In genomic region chr16:71288570-71288889, GRCh38 we compare ENCODE assay signal across 8 cellular contexts. TPM values are rescaled to one million over a fixed set of nuclear protein-coding genes. Genes with fewer than 3 reads are reported as not detected.
DNase-seq lines count a peak whose midpoint lies in the region; ATAC-seq and TF ChIP-seq lines count a peak whose summit lies in the region.

No MANE protein-coding gene starts in this region.

- peaks cover 0 to 35% (median 6%) of the 10 kb centered on the region in 3 donors for H3K36me3 ChIP-seq in tibial nerve

- H3K27ac Mint-ChIP-seq in activated T-cell treated with anti-CD3 and anti-CD28 coated beads, Interleukin-2, amount 50 U/mL, for 24 hours: peak overlapping the region; percentile 92
- peak overlapping the region; percentile 90 for H3K27ac Mint-ChIP-seq in activated naive CD8-positive, alpha-beta T cell treated with anti-CD3 and anti-CD28 coated beads for 36 hours

- TF ChIP-seq CTCF in tibial nerve (IDR thresholded peaks at IDR 0.05) (no peak), GM10266 (IDR thresholded peaks at IDR 0.05; ENCODE audit: control insufficient read depth, insufficient read depth, low read depth, missing control alignments) (no peak)

- H3K4me1 Mint-ChIP-seq in activated T-cell treated with anti-CD3 and anti-CD28 coated beads, Interleukin-2, amount 50 U/mL, for 24 hours (ENCODE audit: low read depth): peaks cover 23% of the 10 kb centered on the region
- H3K4me1 Mint-ChIP-seq in activated naive CD8-positive, alpha-beta T cell treated with anti-CD3 and anti-CD28 coated beads for 36 hours: peaks cover 11% of the 10 kb centered on the region

- peaks cover 18% of the 10 kb centered on the region for H3K9me3 Mint-ChIP-seq in activated T-cell treated with anti-CD3 and anti-CD28 coated beads, Interleukin-2, amount 50 U/mL, for 24 hours
- peaks cover 23% of the 10 kb centered on the region for H3K9me3 Mint-ChIP-seq in activated naive CD8-positive, alpha-beta T cell treated with anti-CD3 and anti-CD28 coated beads for 36 hours

- no peak for ATAC-seq in GM19324 (IDR thresholded peaks at IDR 0.05; ENCODE audit: low FRiP score, unreplicated experiment)

- H3K27me3 ChIP-seq in layer of hippocampus (ENCODE audit: control insufficient read depth, insufficient read depth, low read length): peaks cover 2% of the 10 kb centered on the region
- no peaks in the 10 kb centered on the region for H3K27me3 ChIP-seq in tibial nerve

- TF ChIP-seq POLR2A in tibial nerve (IDR thresholded peaks at IDR 0.05): no peak

- H3K9me3 ChIP-seq in tibial nerve: no peaks in the 10 kb centered on the region

- no peak for DNase-seq in activated T-cell treated with anti-CD3 and anti-CD28 coated beads, Interleukin-2, amount 50 U/mL, for 24 hours
- no peak for DNase-seq in activated T-cell treated with anti-CD3 and anti-CD28 coated beads, Interleukin-2, amount 50 U/mL, for 1 hour
- no peak for DNase-seq in activated naive CD8-positive, alpha-beta T cell treated with anti-CD3 and anti-CD28 coated beads for 36 hours
- DNase-seq in tibial nerve (ENCODE audit: low spot score in 2 of 2) (no peak), GM10266 (ENCODE audit: extremely low spot score) (no peak)
- DNase-seq in activated CD4-positive, alpha-beta T cell treated with anti-CD3 and anti-CD28 coated beads, Interleukin-2, amount 50 U/mL, for 1 hour: no peak

- no peak for TF ChIP-seq EP300 in tibial nerve (IDR thresholded peaks at IDR 0.05)

- H3K27ac ChIP-seq in layer of hippocampus (ENCODE audit: low read depth, low read length) (peak overlapping the region; percentile 85), tibial nerve (peak overlapping the region; percentile 88 to 95 (median 92))

- H3K36me3 Mint-ChIP-seq in activated T-cell treated with anti-CD3 and anti-CD28 coated beads, Interleukin-2, amount 50 U/mL, for 24 hours (ENCODE audit: low read depth): peaks cover 53% of the 10 kb centered on the region
- H3K36me3 Mint-ChIP-seq in activated naive CD8-positive, alpha-beta T cell treated with anti-CD3 and anti-CD28 coated beads for 36 hours: peaks cover 51% of the 10 kb centered on the region

- peaks cover 0 to 28% (median 12%) of the 10 kb centered on the region in 4 donors for H3K4me1 ChIP-seq in tibial nerve

- 2 to 13% methylated on average over 3 of the region's 3 CpGs for WGBS in tibial nerve, 2 donors

- H3K4me3 ChIP-seq in tibial nerve: peak overlapping the region; percentile 71 to 94 (median 86)

- H3K27me3 Mint-ChIP-seq in activated T-cell treated with anti-CD3 and anti-CD28 coated beads, Interleukin-2, amount 50 U/mL, for 24 hours: peaks cover 19% of the 10 kb centered on the region
- peaks cover 14% of the 10 kb centered on the region for H3K27me3 Mint-ChIP-seq in activated naive CD8-positive, alpha-beta T cell treated with anti-CD3 and anti-CD28 coated beads for 36 hours

- peak overlapping the region; percentile 85 for H3K4me3 Mint-ChIP-seq in activated T-cell treated with anti-CD3 and anti-CD28 coated beads, Interleukin-2, amount 50 U/mL, for 24 hours
- peak overlapping the region; percentile 84 for H3K4me3 Mint-ChIP-seq in activated naive CD8-positive, alpha-beta T cell treated with anti-CD3 and anti-CD28 coated beads for 36 hours

RNA-seq across cellular contexts. Expression of gene CMTR2, which starts 0.7 kb away (rescaled TPM):
- total RNA-seq in activated naive CD8-positive, alpha-beta T cell treated with anti-CD3 and anti-CD28 coated beads for 36 hours: 10 to 100 TPM; 18.5 to 20.8 TPM
- 10 to 100 TPM; 17.1 to 31.4 (median 22.2) TPM for total RNA-seq in tibial nerve

RNA-seq across cellular contexts. Expression of gene HYDIN, which starts 58.0 kb away (rescaled TPM):
- not detected for total RNA-seq in activated naive CD8-positive, alpha-beta T cell treated with anti-CD3 and anti-CD28 coated beads for 36 hours
- total RNA-seq in tibial nerve: 1 to 10 TPM in 2 of 4 donors, under 1 TPM in 2; 0.21 to 3.1 (median 0.91) TPM
